In the genomic region with DNA sequence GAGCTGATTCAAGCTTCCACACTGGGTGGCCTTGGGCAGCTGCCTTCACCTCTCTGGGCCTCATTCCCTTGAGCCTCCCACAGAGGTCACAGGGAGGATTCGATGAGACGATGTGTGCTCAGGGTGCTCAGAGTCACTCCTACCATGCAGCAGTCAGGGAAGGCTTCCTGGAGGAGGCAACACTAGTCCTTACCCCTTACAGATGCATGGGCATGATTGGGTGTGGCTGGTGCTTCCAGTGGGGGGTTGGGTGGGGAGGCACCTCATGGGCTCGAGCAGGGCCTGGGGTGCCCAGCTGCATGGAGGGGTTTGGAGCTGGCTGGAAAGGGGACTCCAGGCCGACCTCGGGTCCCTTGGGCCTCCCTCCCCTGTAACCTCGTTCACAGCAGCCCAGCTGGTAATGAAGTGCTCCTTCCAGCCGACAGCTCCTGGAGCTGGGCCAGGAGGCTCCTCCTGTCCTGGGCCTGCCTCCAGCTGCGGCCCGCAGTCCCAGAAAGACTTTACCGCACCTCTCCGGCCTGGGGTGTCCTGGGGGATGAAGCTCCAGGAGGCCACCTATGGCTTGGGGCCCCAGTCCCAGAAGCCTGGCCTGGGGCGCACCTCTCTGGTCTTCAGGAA, we compare ENCODE assay signal across 8 cellular contexts. TPM values are rescaled to one million over a fixed set of nuclear protein-coding genes. Genes with fewer than 3 reads are reported as not detected.
DNase-seq lines count a peak whose midpoint lies in the region; ATAC-seq and TF ChIP-seq lines count a peak whose summit lies in the region.
"Not testable (repeated sequence)": the region's sequence is repeated elsewhere in the genome, so short reads cannot be mapped to it uniquely, and the experiment has no call there.

No MANE protein-coding gene starts in this region.

- not testable (repeated sequence) for H3K9me3 ChIP-seq in IMR-90 (ENCODE audit: control insufficient read depth, insufficient read depth, low read length); esophagus muscularis mucosa; heart left ventricle; lower lobe of right lung; testis

- H4K8ac ChIP-seq in IMR-90 (ENCODE audit: low read depth in 2 of 2, low read length in 2 of 2): not testable (repeated sequence)

- dilution Hi-C loops in IMR-90 (cut with HindIII; ENCODE audit: low sequenced_read_pairs, unreplicated experiment): not testable (repeated sequence)

- not testable (repeated sequence) for BruUV-seq in IMR-90 (replicated peaks; lab: Mats Ljungman, UMichigan)

- H3K79me1 ChIP-seq in IMR-90 (ENCODE audit: low read depth in 1 of 2, low read length in 2 of 2): not testable (repeated sequence)

- ATAC-seq in IMR-90 (ENCODE audit: low read depth) (peak; percentile 68), heart left ventricle (peak in 3 of 4 donors; percentile 75 to 89 (median 77)), lower lobe of right lung (peak; percentile 77 to 80)

- H3K4me3 ChIP-seq in IMR-90 (ENCODE audit: insufficient read depth, low read depth, low read length); esophagus muscularis mucosa; heart left ventricle; lower lobe of right lung; testis: not testable (repeated sequence)

- DNase-seq in AG20443 (ENCODE audit: low spot score) (peak; percentile 38), NCI-H2196 (lab: John Stamatoyannopoulos, UW; ENCODE audit: unreplicated experiment) (peak; percentile 47), SHP77 (lab: John Stamatoyannopoulos, UW) (peak; percentile 31 to 45), heart left ventricle (peak in 2 of 5 donors; percentile 27 to 53), testis (peak; percentile 47)
- DNase-seq in IMR-90; esophagus muscularis mucosa (ENCODE audit: extremely low spot score); lower lobe of right lung: not testable (repeated sequence)

- H3K9ac ChIP-seq in IMR-90 (ENCODE audit: low read depth, low read length): not testable (repeated sequence)

- H3K18ac ChIP-seq in IMR-90 (ENCODE audit: low read depth, low read length): not testable (repeated sequence)

- H2AFZ ChIP-seq in IMR-90 (replicated peaks; ENCODE audit: low read length, poor library complexity): not testable (repeated sequence)

- not testable (repeated sequence) for TF ChIP-seq POLR2A in IMR-90 (IDR thresholded peaks at IDR 0.05; ENCODE audit: low read depth, low read length); esophagus muscularis mucosa (IDR thresholded peaks at IDR 0.05; ENCODE audit: low read depth); heart left ventricle (IDR thresholded peaks at IDR 0.05); testis (IDR thresholded peaks at IDR 0.05)

- H2BK20ac ChIP-seq in IMR-90 (ENCODE audit: low read depth, low read length): not testable (repeated sequence)

- CTCF ChIA-PET in IMR-90 (lab: Yijun Ruan, JAX): interaction anchor here (0.6 kb wide), 1 partner anchor 21 kb away, joined by 6 read pairs; no protein-coding TSS in a partner anchor

- not testable (repeated sequence) for TF ChIP-seq EP300 in esophagus muscularis mucosa (IDR thresholded peaks at IDR 0.05)

- not testable (repeated sequence) for H2BK120ac ChIP-seq in IMR-90 (ENCODE audit: low read depth, low read length)

- H3K4me1 ChIP-seq in IMR-90 (ENCODE audit: control insufficient read depth, insufficient read depth, low read length); heart left ventricle; lower lobe of right lung; testis: not testable (repeated sequence)
- peaks cover 0 to 61% (median 32%) of the 10 kb centered on the region in 4 donors for H3K4me1 ChIP-seq in esophagus muscularis mucosa

- H3K14ac ChIP-seq in IMR-90 (replicated peaks; ENCODE audit: low read depth, low read length): not testable (repeated sequence)

- peaks cover 18% of the 10 kb centered on the region for H3K27me3 ChIP-seq in IMR-90 (ENCODE audit: control insufficient read depth, insufficient read depth, low read length)
- H3K27me3 ChIP-seq in esophagus muscularis mucosa; heart left ventricle; lower lobe of right lung (ENCODE audit: low read depth); testis: not testable (repeated sequence)

- H4K91ac ChIP-seq in IMR-90 (ENCODE audit: insufficient read depth, low read depth, low read length): not testable (repeated sequence)

- H3K36me3 ChIP-seq in IMR-90 (ENCODE audit: control insufficient read depth, insufficient read depth, low read length); esophagus muscularis mucosa; heart left ventricle; lower lobe of right lung; testis (ENCODE audit: low read depth, missing control alignments): not testable (repeated sequence)

- not testable (repeated sequence) for H3K9me1 ChIP-seq in IMR-90 (ENCODE audit: insufficient read depth, low read length)

- not testable (repeated sequence) for H3K4me2 ChIP-seq in IMR-90 (ENCODE audit: low read depth, low read length)

- H3K27ac ChIP-seq in IMR-90 (ENCODE audit: insufficient read depth, low read length); lower lobe of right lung; testis: not testable (repeated sequence)
- H3K27ac ChIP-seq in esophagus muscularis mucosa (replicated peaks in 1 of 4) (peak overlapping the region; percentile 54 to 72 (median 65)), heart left ventricle (peak overlapping the region in 1 of 12 donors; percentile 11)

- not testable (repeated sequence) for H2BK5ac ChIP-seq in IMR-90 (ENCODE audit: low read depth, low read length, poor library complexity, severe bottlenecking)

- not testable (repeated sequence) for TF ChIP-seq CTCF in IMR-90 (conservative IDR thresholded peaks at IDR 0.05; ENCODE audit: low read depth, low read length); esophagus muscularis mucosa (IDR thresholded peaks at IDR 0.05); heart left ventricle (IDR thresholded peaks at IDR 0.05); lower lobe of right lung (IDR thresholded peaks at IDR 0.05); testis (IDR thresholded peaks at IDR 0.05)

- not testable (repeated sequence) for H3K23ac ChIP-seq in IMR-90 (ENCODE audit: low read depth, low read length)

- not testable (repeated sequence) for H2BK15ac ChIP-seq in IMR-90 (ENCODE audit: low read depth, low read length)

- H2AK5ac ChIP-seq in IMR-90 (ENCODE audit: low read depth, low read length): not testable (repeated sequence)

- H4K20me1 ChIP-seq in IMR-90 (ENCODE audit: insufficient read depth, low read length): not testable (repeated sequence)

- TF ChIP-seq RAD21 in IMR-90 (IDR thresholded peaks at IDR 0.05; ENCODE audit: low read length): not testable (repeated sequence)

- in situ Hi-C loops in IMR-90 (cut with MboI; ENCODE audit: low sequenced_read_pairs): not testable (repeated sequence)

- H4K5ac ChIP-seq in IMR-90 (ENCODE audit: low read depth, low read length): not testable (repeated sequence)

- no CpG with 5 or more reads among the region's 12 CpGs for WGBS in IMR-90 (ENCODE audit: extremely low coverage in 2 of 2, insufficient read length in 1 of 2), 2 experiments
- WGBS in esophagus muscularis mucosa: 52% methylated on average over 4 of the region's 12 CpGs
- WGBS in heart left ventricle, 4 donors: 9 to 93% (median 40%) methylated on average over 3 to 12 of the region's 12 CpGs
- 47 to 51% methylated on average over 2 to 10 of the region's 12 CpGs for WGBS in testis, 2 donors

- H3K56ac ChIP-seq in IMR-90 (ENCODE audit: extremely low read depth, insufficient read depth, low read length): not testable (repeated sequence)

- POLR2A ChIA-PET in IMR-90 (lab: Charles Lee; ENCODE audit: unreplicated experiment): not testable (repeated sequence)

- not testable (repeated sequence) for H2AK9ac ChIP-seq in IMR-90 (replicated peaks; ENCODE audit: low read depth, low read length, poor library complexity)

- not testable (repeated sequence) for H3K4ac ChIP-seq in IMR-90 (ENCODE audit: low read depth, low read length)

- intact Hi-C loops in IMR-90 (cut with micrococcal nuclease); esophagus muscularis mucosa (cut with DNase I); heart left ventricle (cut with DNase I); lower lobe of right lung (cut with DNase I); testis (cut with DNase I; ENCODE audit: low total_unique reads): not testable (repeated sequence)

RNA-seq across cellular contexts. Expression of a gene that starts 7.7 kb away (rescaled TPM):
- total RNA-seq in IMR-90 (2012; rRNA removed): 2.3 and 2.5 TPM in 2 replicates
- 7.6 and 10.4 TPM in 2 replicates for polyA plus RNA-seq in IMR-90 (2012; rRNA removed)
- polyA plus RNA-seq in IMR-90 (2012; cell fraction: cytosol; rRNA removed): 4.7 and 12.8 TPM in 2 replicates
- 9.8 and 25.0 TPM in 2 replicates for polyA plus RNA-seq in IMR-90 (2012; cell fraction: nucleus; rRNA removed; ENCODE audit: low replicate concordance)
- 1 to 10 TPM; 2.5 to 6.3 (median 4.1) TPM for total RNA-seq in esophagus muscularis mucosa
- 1 to 10 TPM; 1.6 to 7.3 (median 3.0) TPM for total RNA-seq in heart left ventricle
- polyA plus RNA-seq in heart left ventricle: 1 to 10 TPM; 4.7 to 5.2 TPM
- total RNA-seq in lower lobe of right lung: 2.7 TPM
- total RNA-seq in testis: 10 to 100 TPM in 1 of 2 donors, 1 to 10 TPM in 1; 7.6 to 15.2 TPM
- 4.3 TPM for polyA plus RNA-seq in testis (ENCODE audit: insufficient read depth, low read depth, low replicate concordance)
